10 cellular contexts compared by ENCODE assay signal in the genomic region with DNA sequence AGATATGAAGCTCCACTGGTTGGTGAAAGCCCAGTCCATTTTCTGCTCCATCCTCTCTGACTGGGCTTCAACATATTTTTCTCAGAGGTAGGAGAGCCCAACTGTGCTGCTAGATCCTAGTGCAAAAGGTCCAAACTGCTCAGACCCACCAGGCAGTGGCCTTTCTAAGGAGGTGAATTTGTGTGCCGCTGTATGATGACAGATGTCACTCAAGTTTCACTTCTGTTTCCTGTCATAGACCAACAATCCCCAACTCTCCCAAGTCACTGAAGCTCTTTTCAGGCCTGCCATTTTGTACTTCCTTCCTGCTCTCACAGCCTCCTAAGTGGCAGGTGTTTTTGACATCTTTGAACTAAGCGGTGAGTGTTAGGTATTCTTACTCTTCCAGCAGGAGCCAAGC. TPM values are rescaled to one million over a fixed set of nuclear protein-coding genes. Genes with fewer than 3 reads are reported as not detected.
A peak's percentile ranks its signal among the peaks of the same experiment; 100 is the strongest.
DNase-seq lines count a peak whose midpoint lies in the region; ATAC-seq and TF ChIP-seq lines count a peak whose summit lies in the region.
"Had no signal": no experiment of that assay in that cellular context is flagged by ENCODE, and none has a peak within 500 bp of the region (broad histone marks: within the 10 kb centered on the region; RNA-seq: fewer than 3 reads in every experiment).

No MANE protein-coding gene starts in this region.

- H3K27me3 ChIP-seq in MG63 (no peaks in the 10 kb centered on the region), Caco-2 (replicated peaks; ENCODE audit: control insufficient read depth, insufficient read depth, low read length) (no peaks in the 10 kb centered on the region), gastrocnemius medialis (peaks cover 23 to 31% (median 27%) of the 10 kb centered on the region in 3 donors)

- TF ChIP-seq POLR2A in gastrocnemius medialis (IDR thresholded peaks at IDR 0.05), result no peak

- H3K36me3 ChIP-seq in MG63 (no peaks in the 10 kb centered on the region), Caco-2 (ENCODE audit: control insufficient read depth, insufficient read depth, low read length) (no peaks in the 10 kb centered on the region), gastrocnemius medialis (no peaks in the 10 kb centered on the region)

- H3K4me1 ChIP-seq in Caco-2 (peaks cover 6% of the 10 kb centered on the region; the same call in 1 of the 2 replicates), gastrocnemius medialis (no peaks in the 10 kb centered on the region)

- peaks cover 2% of the 10 kb centered on the region for H3K9me3 Mint-ChIP-seq in activated B cell treated with CpG ODN at 0.5 μM for 24 hours
- no peaks in the 10 kb centered on the region for H3K9me3 Mint-ChIP-seq in Caco-2 (ENCODE audit: unreplicated experiment)

- H3K27ac Mint-ChIP-seq in activated B cell treated with CpG ODN at 0.5 μM for 24 hours, result peak overlapping the region; percentile 93
- H3K27ac Mint-ChIP-seq in Caco-2 (ENCODE audit: unreplicated experiment), result no peak overlapping the region

- ATAC-seq in GM19328 (IDR thresholded peaks at IDR 0.05; ENCODE audit: unreplicated experiment), result peak; percentile 66
- ATAC-seq in HG02981 (IDR thresholded peaks at IDR 0.05; ENCODE audit: unreplicated experiment), result peak; percentile 76
- peak; percentile 79 for ATAC-seq in activated B cell treated with CpG ODN at 0.5 μM for 24 hours (ENCODE audit: low read depth)
- ATAC-seq in gastrocnemius medialis, result no peak

- CTCF ChIA-PET in activated B cell treated with CpG ODN at 0.5 μM for 24 hours (lab: Charles Lee) (interaction anchor here (1.0 to 6.6 kb wide), 6 partner anchors 8 to 340 kb away, joined by 3 to 52 read pairs (median 4); partner anchors contain the start of gene RNASE4), Caco-2 (lab: Charles Lee) (no interaction called here)

- H3K9me3 ChIP-seq in MG63 (no peaks in the 10 kb centered on the region), Caco-2 (no peaks in the 10 kb centered on the region), gastrocnemius medialis (no peaks in the 10 kb centered on the region)

- BruUV-seq in Caco-2 (replicated peaks; lab: Mats Ljungman, UMichigan), result no TSS peak

- intact Hi-C loops in activated B cell treated with CpG ODN at 0.5 μM for 24 hours (cut with micrococcal nuclease) (loop anchor here (1.0 kb wide), 4 partner anchors 13 to 325 kb away; partner anchors contain the start of gene PARP2), Caco-2 (cut with micrococcal nuclease; ENCODE audit: unreplicated experiment) (no loop called here), gastrocnemius medialis (cut with DNase I; ENCODE audit: low total_unique reads) (no loop called here)

- peak; percentile 93 for DNase-seq in GM12865 (ENCODE audit: low read depth)
- peak; percentile 31 for DNase-seq in activated B cell treated with CpG ODN at 0.5 μM for 24 hours
- DNase-seq in NCI-H146 (lab: John Stamatoyannopoulos, UW), result no peak
- no peak for DNase-seq in MG63
- DNase-seq in Caco-2, result no peak
- no peak for DNase-seq in gastrocnemius medialis
- DNase-seq: NCI-H1417 had no signal

- H3K4me1 Mint-ChIP-seq in activated B cell treated with CpG ODN at 0.5 μM for 24 hours (peaks cover 77% of the 10 kb centered on the region), Caco-2 (ENCODE audit: low read depth, unreplicated experiment) (no peaks in the 10 kb centered on the region)

- POLR2A ChIA-PET in activated B cell treated with CpG ODN at 0.5 μM for 24 hours (lab: Charles Lee), result interaction anchor here (1.0 to 7.6 kb wide), 8 partner anchors 9 to 325 kb away, joined by 3 to 180 read pairs (median 5); partner anchors contain the start of genes APEX1, PARP2, PIP4P1 and RNASE4
- POLR2A ChIA-PET in Caco-2 (lab: Charles Lee), result no interaction called here

- H3K36me3 Mint-ChIP-seq in activated B cell treated with CpG ODN at 0.5 μM for 24 hours (ENCODE audit: low read depth) (no peaks in the 10 kb centered on the region), Caco-2 (ENCODE audit: insufficient read depth, unreplicated experiment) (no peaks in the 10 kb centered on the region)

- H3K4me3 ChIP-seq in GM12865 (ENCODE audit: low read depth, low read length), result peak overlapping the region; percentile 53
- no peak overlapping the region for H3K4me3 ChIP-seq in MG63
- H3K4me3 ChIP-seq in Caco-2 (ENCODE audit: low read depth, low read length), result no peak overlapping the region
- H3K4me3 ChIP-seq in gastrocnemius medialis, result no peak overlapping the region

- in situ Hi-C loops in gastrocnemius medialis (cut with MboI; ENCODE audit: low sequenced_read_pairs in 4 of 4), result no loop called here

- H3K27ac ChIP-seq in gastrocnemius medialis, result no peak overlapping the region

- H3K27me3 Mint-ChIP-seq in activated B cell treated with CpG ODN at 0.5 μM for 24 hours (no peaks in the 10 kb centered on the region), Caco-2 (ENCODE audit: insufficient read depth, unreplicated experiment) (no peaks in the 10 kb centered on the region)

- H3K4me3 Mint-ChIP-seq in activated B cell treated with CpG ODN at 0.5 μM for 24 hours, result peak overlapping the region; percentile 76
- no peak overlapping the region for H3K4me3 Mint-ChIP-seq in Caco-2 (ENCODE audit: unreplicated experiment)

- TF ChIP-seq CTCF in GM12865 (IDR thresholded peaks at IDR 0.05; ENCODE audit: insufficient read depth, low read depth, low read length, missing control alignments), result no peak
- TF ChIP-seq CTCF in activated B cell treated with CpG ODN at 0.5 μM for 24 hours (IDR thresholded peaks at IDR 0.05), result no peak
- no peak for TF ChIP-seq CTCF in Caco-2 (IDR thresholded peaks at IDR 0.05; ENCODE audit: insufficient read depth in 1 of 2, low read depth in 1 of 2, low read length in 1 of 2, severe bottlenecking in 1 of 2, unreplicated experiment in 1 of 2)
- TF ChIP-seq CTCF in gastrocnemius medialis (IDR thresholded peaks at IDR 0.05 in 4 of 5, conservative IDR thresholded peaks at IDR 0.05 in 1 of 5), result no peak

RNA-seq across cellular contexts. Expression of gene RNASE4, which starts 16.4 kb away (rescaled TPM):
- total RNA-seq in activated B cell treated with CpG ODN at 0.5 μM for 24 hours (0.20 and 1.0 TPM in 2 replicates), Caco-2 (2022) (8.8 and 9.2 TPM in 2 replicates), gastrocnemius medialis (10 to 100 TPM; 12.2 to 21.3 (median 18.9) TPM)
- 2.3 and 6.1 TPM in 2 replicates for total RNA-seq in MG63 (2014; rRNA removed; shearing (Covaris generic); ENCODE audit: low replicate concordance)

RNA-seq across cellular contexts. Expression of gene ANG, which starts 20.6 kb away (rescaled TPM):
- total RNA-seq in activated B cell treated with CpG ODN at 0.5 μM for 24 hours (1.1 TPM in 1 of 2 replicates, not detected in the other), Caco-2 (2022) (23.6 and 24.7 TPM in 2 replicates), gastrocnemius medialis (10 to 100 TPM in 1 of 4 donors, 1 to 10 TPM in 3; 3.9 to 10.5 (median 5.6) TPM)
- total RNA-seq in MG63 (2014; rRNA removed; shearing (Covaris generic); ENCODE audit: low replicate concordance), result 0.42 and 3.2 TPM in 2 replicates

RNA-seq across cellular contexts. Expression of gene OR6S1, which starts 26.5 kb away (rescaled TPM):
- total RNA-seq in activated B cell treated with CpG ODN at 0.5 μM for 24 hours (not detected in 2 replicates), Caco-2 (2022) (not detected in 2 replicates), gastrocnemius medialis (not detected)
- total RNA-seq in MG63 (2014; rRNA removed; shearing (Covaris generic); ENCODE audit: low replicate concordance), result not detected in 2 replicates
- total RNA-seq: skeletal muscle tissue had no signal

Comparison
In these comparisons a context has a peak if more than half of its experiments do, and no peak if none do; other contexts are left out.
1. DNase-seq: peak in GM12865 (single experiment) and activated B cell treated with CpG ODN at 0.5 μM for 24 hours (single experiment); none in NCI-H146 (single experiment), MG63 (single experiment), Caco-2 (0 of 2) and gastrocnemius medialis (0 of 2).
2. ATAC-seq: peak in GM19328 (single experiment), HG02981 (single experiment) and activated B cell treated with CpG ODN at 0.5 μM for 24 hours (single experiment); none in gastrocnemius medialis (0 of 2).